ENCODE assay signal across 7 cellular contexts in genomic region chr5:121805251-121805650, GRCh38. TPM values are rescaled to one million over a fixed set of nuclear protein-coding genes. Genes with fewer than 3 reads are reported as not detected.
"Had no signal": no experiment of that assay in that cellular context is flagged by ENCODE, and none has a peak within 500 bp of the region (broad histone marks: within the 10 kb centered on the region; RNA-seq: fewer than 3 reads in every experiment).

No MANE protein-coding gene starts in this region.

RNA-seq across cellular contexts. Expression of gene FTMT, which starts 46.4 kb away (rescaled TPM):
- total RNA-seq: GM23248, GM23338, H1, H4, H7, H9, HFFc6 had no signal
- polyA plus RNA-seq: GM23248, GM23338, H1 had no signal
